8 cellular contexts compared by ENCODE assay signal in the genomic region with DNA sequence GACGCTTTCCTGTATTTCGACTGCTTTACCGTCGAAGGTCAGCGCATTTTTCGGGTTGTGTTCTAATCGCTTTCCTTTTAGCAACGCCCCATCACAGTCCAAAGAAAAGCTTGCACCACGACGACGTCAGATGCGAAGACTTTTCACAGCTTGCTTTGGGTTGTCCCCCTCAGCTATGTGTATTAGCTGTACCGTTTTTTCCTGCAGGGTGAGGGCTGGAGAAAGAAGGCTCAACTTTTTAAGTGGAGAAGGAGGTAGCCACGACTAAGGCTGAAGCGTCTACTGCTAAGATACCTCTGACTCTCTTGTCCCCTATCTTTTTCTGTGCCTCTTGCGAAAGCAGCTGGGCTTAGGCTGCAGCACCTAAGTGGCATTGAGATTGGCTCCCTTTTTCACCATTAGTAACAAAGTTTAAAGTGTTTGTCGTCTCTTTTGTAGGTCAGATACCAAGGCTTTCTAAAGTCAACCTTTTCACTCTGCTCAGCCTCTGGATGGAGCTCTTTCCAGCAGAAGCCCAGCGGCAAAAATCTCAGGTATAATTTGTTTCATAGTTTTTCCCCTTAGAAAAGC. TPM values are rescaled to one million over a fixed set of nuclear protein-coding genes. Genes with fewer than 3 reads are reported as not detected.
A peak's percentile ranks its signal among the peaks of the same experiment; 100 is the strongest.
DNase-seq lines count a peak whose midpoint lies in the region; ATAC-seq and TF ChIP-seq lines count a peak whose summit lies in the region.

No MANE protein-coding gene starts in this region.

- H3K27me3 ChIP-seq in GM23248 (replicated peaks; ENCODE audit: insufficient read depth) = no peaks in the 10 kb centered on the region
- no peaks in the 10 kb centered on the region for H3K27me3 ChIP-seq in PC-3 (ENCODE audit: low read length)
- no peaks in the 10 kb centered on the region for H3K27me3 ChIP-seq in colonic mucosa
- no peaks in the 10 kb centered on the region for H3K27me3 ChIP-seq in lower lobe of right lung (ENCODE audit: low read depth)
- no peaks in the 10 kb centered on the region for H3K27me3 ChIP-seq in tibial artery

- peak overlapping the region; percentile 100 for H2AFZ ChIP-seq in GM23248
- H2AFZ ChIP-seq in PC-3 (ENCODE audit: low read length) = peak overlapping the region; percentile 98

- intact Hi-C loops in PC-3 (cut with micrococcal nuclease) = no loop called here
- intact Hi-C loops in colonic mucosa (cut with DNase I) = no loop called here
- intact Hi-C loops in lower lobe of right lung (cut with DNase I) = no loop called here
- intact Hi-C loops in tibial artery (cut with DNase I; ENCODE audit: low total_unique reads) = loop anchor here (10.0 kb wide), 1 partner anchor 274 kb away; the partner anchor contains the start of gene FNDC3A

- H3K4me3 ChIP-seq in GM23248 = peak overlapping the region; percentile 93
- H3K4me3 ChIP-seq in PC-3 (ENCODE audit: low read length) = peak overlapping the region; percentile 87
- H3K4me3 ChIP-seq in colonic mucosa = peak overlapping the region; percentile 83
- peak overlapping the region; percentile 81 for H3K4me3 ChIP-seq in lower lobe of right lung
- H3K4me3 ChIP-seq in tibial artery = peak overlapping the region; percentile 84 to 91

- H3K4me2 ChIP-seq in GM23248 (ENCODE audit: unreplicated experiment) (peak overlapping the region; percentile 92), PC-3 (ENCODE audit: low read length) (peak overlapping the region; percentile 99)

- no TSS peak for BruUV-seq in PC-3 (replicated peaks; lab: Mats Ljungman, UMichigan)

- H3K27ac ChIP-seq in GM23248 = peak overlapping the region; percentile 86
- no peak overlapping the region for H3K27ac ChIP-seq in PC-3 (ENCODE audit: low read length)
- peak overlapping the region; percentile 82 for H3K27ac ChIP-seq in colonic mucosa
- peak overlapping the region; percentile 95 for H3K27ac ChIP-seq in lower lobe of right lung
- peak overlapping the region; percentile 91 to 93 for H3K27ac ChIP-seq in tibial artery

- H3K9me3 ChIP-seq in ES-I3 (ENCODE audit: control insufficient read depth, insufficient read depth, low read length) (no peaks in the 10 kb centered on the region), GM23248 (ENCODE audit: low read depth) (no peaks in the 10 kb centered on the region), PC-3 (ENCODE audit: low read length) (no peaks in the 10 kb centered on the region), colonic mucosa (no peaks in the 10 kb centered on the region), lower lobe of right lung (no peaks in the 10 kb centered on the region), tibial artery (no peaks in the 10 kb centered on the region)

- H4K20me1 ChIP-seq in GM23248 (ENCODE audit: insufficient read depth) (no peaks in the 10 kb centered on the region), PC-3 (ENCODE audit: low read length) (no peaks in the 10 kb centered on the region)

- H3K9ac ChIP-seq in ES-I3 (ENCODE audit: low read depth, low read length) (peak overlapping the region; percentile 64), GM23248 (peak overlapping the region; percentile 94), PC-3 (ENCODE audit: low read length) (peak overlapping the region; percentile 82), colonic mucosa (ENCODE audit: low read depth in 2 of 2, low read length in 2 of 2) (peak overlapping the region; percentile 85 to 95)

- in situ Hi-C loops in GM23248 (cut with MboI) = no loop called here

- H3K79me2 ChIP-seq in GM23248 (ENCODE audit: insufficient read depth) (peaks cover 31% of the 10 kb centered on the region), PC-3 (ENCODE audit: low read length) (peaks cover 16% of the 10 kb centered on the region; the same call in 1 of the 2 replicates)

- H3K4me1 ChIP-seq in ES-I3 (ENCODE audit: insufficient read depth, low read length) = no peaks in the 10 kb centered on the region
- peaks cover 14% of the 10 kb centered on the region; the same call in 1 of the 2 replicates for H3K4me1 ChIP-seq in GM23248 (ENCODE audit: insufficient read depth)
- no peaks in the 10 kb centered on the region for H3K4me1 ChIP-seq in PC-3 (ENCODE audit: insufficient read depth, low read length)
- H3K4me1 ChIP-seq in colonic mucosa = peaks cover 6% of the 10 kb centered on the region
- H3K4me1 ChIP-seq in lower lobe of right lung = peaks cover 25% of the 10 kb centered on the region
- peaks cover 0 to 20% (median 13%) of the 10 kb centered on the region in 4 donors for H3K4me1 ChIP-seq in tibial artery

- H3K36me3 ChIP-seq in ES-I3 (ENCODE audit: insufficient read depth, low read length) = no peaks in the 10 kb centered on the region; the same call in 1 of the 2 replicates
- no peaks in the 10 kb centered on the region for H3K36me3 ChIP-seq in GM23248 (ENCODE audit: low read depth)
- H3K36me3 ChIP-seq in PC-3 (ENCODE audit: low read depth, low read length) = no peaks in the 10 kb centered on the region
- H3K36me3 ChIP-seq in colonic mucosa = no peaks in the 10 kb centered on the region
- H3K36me3 ChIP-seq in lower lobe of right lung = no peaks in the 10 kb centered on the region
- peaks cover 0 to 4% (median 0%) of the 10 kb centered on the region in 3 donors for H3K36me3 ChIP-seq in tibial artery

- POLR2A ChIA-PET in PC-3 (lab: Charles Lee; ENCODE audit: unreplicated experiment) = interaction anchor here (0.6 kb wide), 2 partner anchors 34 to 720 kb away, joined by 3 to 4 read pairs; no protein-coding TSS in a partner anchor

- H3K9me2 ChIP-seq in GM23248 (ENCODE audit: insufficient read depth) (no peaks in the 10 kb centered on the region), PC-3 (replicated peaks; ENCODE audit: low read length) (no peaks in the 10 kb centered on the region)

- peak; percentile 40; the same call in 1 of the 2 replicates for TF ChIP-seq CTCF in PC-3 (conservative IDR thresholded peaks at IDR 0.05; ENCODE audit: low read depth, low read length)
- no peak for TF ChIP-seq CTCF in colonic mucosa (IDR thresholded peaks at IDR 0.05)
- no peak for TF ChIP-seq CTCF in lower lobe of right lung (IDR thresholded peaks at IDR 0.05)
- no peak for TF ChIP-seq CTCF in tibial artery (IDR thresholded peaks at IDR 0.05)

- ATAC-seq in PC-3 = peak; percentile 35
- peak; percentile 49 to 63 for ATAC-seq in lower lobe of right lung

- CTCF ChIA-PET in PC-3 (lab: Charles Lee) = interaction anchor here (1.2 to 1.9 kb wide), 2 partner anchors 9 to 32 kb away, joined by 3 to 7 read pairs; no protein-coding TSS in a partner anchor

- 1 to 4% methylated on average over 18 of the region's 18 CpGs for WGBS in GM23248 (ENCODE audit: low coverage in 1 of 2, low lambda C conversion rate in 2 of 2, missing lambda C conversion rate in 2 of 2), 2 experiments

- DNase-seq in GM23248 (peak; percentile 52), PC-3 (peak; percentile 6), colonic mucosa (no peak), lower lobe of right lung (peak; percentile 47), tibial artery (peak in 1 of 2 donors; percentile 27), DMS 273 (lab: John Stamatoyannopoulos, UW; ENCODE audit: unreplicated experiment) (no peak), cortex of kidney (lab: John Stamatoyannopoulos, UW) (no peak)

- peaks cover 10% of the 10 kb centered on the region for H3F3A ChIP-seq in GM23248 (ENCODE audit: insufficient read depth)
- no peaks in the 10 kb centered on the region for H3F3A ChIP-seq in PC-3 (ENCODE audit: low read length, unreplicated experiment)

RNA-seq across cellular contexts. Expression of gene CDADC1, which starts 0.8 kb away (rescaled TPM):
- 1.8 and 8.7 TPM in 2 replicates for total RNA-seq in GM23248 (2014; rRNA removed; shearing (Covaris generic))
- polyA plus RNA-seq in GM23248 (2016; fragmentation: Nextera tagmentation; extraction: Ambion mirVana) = 12.6 and 13.7 TPM in 2 replicates
- total RNA-seq in PC-3 (2014; rRNA removed) (3.7 and 17.6 TPM in 2 replicates), colonic mucosa (10 to 100 TPM in 1 of 2 donors, 1 to 10 TPM in 1; 8.9 to 10.1 TPM), lower lobe of right lung (7.9 TPM)

RNA-seq across cellular contexts. Expression of gene MLNR, which starts 28.4 kb away (rescaled TPM):
- not detected in 2 replicates for total RNA-seq in GM23248 (2014; rRNA removed; shearing (Covaris generic))
- not detected in 2 replicates for polyA plus RNA-seq in GM23248 (2016; fragmentation: Nextera tagmentation; extraction: Ambion mirVana)
- total RNA-seq in PC-3 (2014; rRNA removed) (not detected in 2 replicates), colonic mucosa (not detected), lower lobe of right lung (not detected)

Comparison
In these comparisons a context has a peak if more than half of its experiments do, and no peak if none do; other contexts are left out.
1. DNase-seq: peak in GM23248 (single experiment), PC-3 (single experiment) and lower lobe of right lung (single experiment); none in colonic mucosa (single experiment), DMS 273 (single experiment) and cortex of kidney (single experiment).
2. Peak in every context shown above with its lines, with median percentiles within 50 percentile points of each other: H3K9ac ChIP-seq and H3K4me3 ChIP-seq.